Comparison of ENCODE assay signal across 22 cellular contexts in genomic region chr12:62681306-62681705, GRCh38.
"Had no signal": no experiment of that assay in that cellular context is flagged by ENCODE, and none has a peak within 500 bp of the region (broad histone marks: within the 10 kb centered on the region; RNA-seq: fewer than 3 reads in every experiment).

No MANE protein-coding gene starts in this region.

- H3K36me3 ChIP-seq: brain microvascular endothelial cell had no signal

- H3K27ac ChIP-seq: brain microvascular endothelial cell had no signal

- H3K27me3 ChIP-seq: brain microvascular endothelial cell had no signal

- H3K9me3 Mint-ChIP-seq: activated T-cell treated with anti-CD3 and anti-CD28 coated beads, Interleukin-2, amount 50 U/mL, for 24 hours had no signal

- H3K4me1 Mint-ChIP-seq: activated CD4-positive, alpha-beta memory T cell treated with anti-CD3 and anti-CD28 coated beads, Interleukin-2, amount 10 ng/mL, durations not matched to agents 7 days and 5 days; activated CD4-positive, alpha-beta T cell treated with anti-CD3 and anti-CD28 coated beads, Interleukin-2, amount 10 ng/mL, durations not matched to agents 7 days and 5 days; activated naive CD4-positive, alpha-beta T cell treated with anti-CD3 and anti-CD28 coated beads, Interleukin-2, amount 10 ng/mL, durations not matched to agents 7 days and 5 days had no signal

- H3K27ac Mint-ChIP-seq: activated CD4-positive, alpha-beta memory T cell treated with anti-CD3 and anti-CD28 coated beads, Interleukin-2, amount 10 ng/mL, durations not matched to agents 7 days and 5 days; activated CD4-positive, alpha-beta T cell treated with anti-CD3 and anti-CD28 coated beads, Interleukin-2, amount 10 ng/mL, durations not matched to agents 7 days and 5 days; activated naive CD4-positive, alpha-beta T cell treated with anti-CD3 and anti-CD28 coated beads, Interleukin-2, amount 10 ng/mL, durations not matched to agents 7 days and 5 days; activated naive CD4-positive, alpha-beta T cell treated with anti-CD3 and anti-CD28 coated beads, Interleukin-2, amount 50 U/mL, for 72 hours; activated naive CD8-positive, alpha-beta T cell treated with anti-CD3 and anti-CD28 coated beads, Interleukin-2, amount 10 ng/mL, durations not matched to agents 7 days and 5 days; activated T-cell treated with anti-CD3 and anti-CD28 coated beads, Interleukin-2, amount 50 U/mL, for 24 hours; activated T-cell treated with anti-CD3 and anti-CD28 coated beads, Interleukin-2, amount 50 U/mL, for 72 hours had no signal

- DNase-seq: activated CD4-positive, alpha-beta memory T cell treated with anti-CD3 and anti-CD28 coated beads, Interleukin-2, amount 10 ng/mL, durations not matched to agents 7 days and 5 days; activated CD4-positive, alpha-beta T cell treated with anti-CD3 and anti-CD28 coated beads for 1 hour; activated CD4-positive, alpha-beta T cell treated with anti-CD3 and anti-CD28 coated beads for 4 hours; activated CD4-positive, alpha-beta T cell treated with anti-CD3 and anti-CD28 coated beads, Interleukin-2, amount 10 ng/mL, durations not matched to agents 7 days and 5 days; activated CD4-positive, alpha-beta T cell treated with anti-CD3 and anti-CD28 coated beads, Interleukin-2, amount 50 U/mL, for 4 hours; activated CD8-positive, alpha-beta memory T cell treated with anti-CD3 and anti-CD28 coated beads, Interleukin-2, amount 50 U/mL, for 48 hours; activated gamma-delta T cell; activated naive CD4-positive, alpha-beta T cell; activated naive CD4-positive, alpha-beta T cell treated with anti-CD3 and anti-CD28 coated beads, Interleukin-2, amount 10 ng/mL, durations not matched to agents 7 days and 5 days; activated naive CD8-positive, alpha-beta T cell treated with anti-CD3 and anti-CD28 coated beads, Interleukin-2, amount 10 ng/mL, durations not matched to agents 7 days and 5 days; activated T-cell treated with anti-CD3 and anti-CD28 coated beads for 4 hours; activated T-cell treated with anti-CD3 and anti-CD28 coated beads, Interleukin-2, amount 50 U/mL, for 24 hours; activated T-cell treated with anti-CD3 and anti-CD28 coated beads, Interleukin-2, amount 50 U/mL, for 72 hours; anterior cingulate cortex; brain microvascular endothelial cell; caudate nucleus; effector CD8-positive, alpha-beta T cell; foreskin fibroblast; head of caudate nucleus; T-helper 2 cell had no signal

- ATAC-seq: activated naive CD4-positive, alpha-beta T cell treated with anti-CD3 and anti-CD28 coated beads, Interleukin-2, amount 50 U/mL, for 72 hours; activated T-cell treated with anti-CD3 and anti-CD28 coated beads, Interleukin-2, amount 50 U/mL, for 72 hours; esophagus mucosa had no signal

- H3K36me3 Mint-ChIP-seq: activated naive CD4-positive, alpha-beta T cell treated with anti-CD3 and anti-CD28 coated beads, Interleukin-2, amount 10 ng/mL, durations not matched to agents 7 days and 5 days; activated naive CD4-positive, alpha-beta T cell treated with anti-CD3 and anti-CD28 coated beads, Interleukin-2, amount 50 U/mL, for 72 hours; activated naive CD8-positive, alpha-beta T cell treated with anti-CD3 and anti-CD28 coated beads, Interleukin-2, amount 10 ng/mL, durations not matched to agents 7 days and 5 days had no signal

- H3K4me3 Mint-ChIP-seq: activated CD4-positive, alpha-beta memory T cell treated with anti-CD3 and anti-CD28 coated beads, Interleukin-2, amount 10 ng/mL, durations not matched to agents 7 days and 5 days; activated CD4-positive, alpha-beta T cell treated with anti-CD3 and anti-CD28 coated beads, Interleukin-2, amount 10 ng/mL, durations not matched to agents 7 days and 5 days; activated naive CD4-positive, alpha-beta T cell treated with anti-CD3 and anti-CD28 coated beads, Interleukin-2, amount 10 ng/mL, durations not matched to agents 7 days and 5 days; activated naive CD8-positive, alpha-beta T cell treated with anti-CD3 and anti-CD28 coated beads, Interleukin-2, amount 10 ng/mL, durations not matched to agents 7 days and 5 days; activated T-cell treated with anti-CD3 and anti-CD28 coated beads, Interleukin-2, amount 50 U/mL, for 24 hours; activated T-cell treated with anti-CD3 and anti-CD28 coated beads, Interleukin-2, amount 50 U/mL, for 72 hours had no signal
